ENCODE assay signal across 8 cellular contexts in the genomic region with DNA sequence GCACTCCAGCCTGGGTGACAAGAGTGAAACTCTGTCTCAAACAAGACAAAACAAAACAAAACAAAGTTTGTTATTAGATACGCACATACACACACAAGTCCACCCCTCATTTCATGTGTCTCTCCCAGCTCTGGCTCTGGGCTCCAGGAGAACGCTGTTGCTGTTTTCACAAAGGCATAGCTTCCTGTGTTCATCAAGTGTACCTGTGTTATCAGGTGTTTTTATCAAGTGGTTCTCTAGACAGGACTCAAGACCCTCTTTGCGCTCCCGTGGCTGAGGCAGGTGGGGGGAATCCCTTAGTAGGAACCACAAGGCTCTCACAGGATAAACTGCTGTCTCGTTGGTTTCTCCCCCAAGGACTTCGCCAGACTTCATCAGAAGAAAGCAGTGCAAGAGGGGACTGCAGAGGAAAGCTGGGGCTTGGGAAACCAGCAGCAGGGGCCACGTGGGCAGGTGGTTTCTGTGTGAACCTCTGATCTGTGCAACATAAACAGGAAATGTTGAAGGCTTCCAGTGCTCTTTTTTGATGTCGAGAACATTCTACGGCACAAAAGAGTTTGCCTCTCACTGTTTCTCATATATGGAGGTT. TPM values are rescaled to one million over a fixed set of nuclear protein-coding genes. Genes with fewer than 3 reads are reported as not detected.
DNase-seq lines count a peak whose midpoint lies in the region; ATAC-seq and TF ChIP-seq lines count a peak whose summit lies in the region.

No MANE protein-coding gene starts in this region.

- no peak overlapping the region for H3K4me3 ChIP-seq in gastroesophageal sphincter

- H3K36me3 ChIP-seq in gastroesophageal sphincter, result no peaks in the 10 kb centered on the region

- no peaks in the 10 kb centered on the region for H3K9me3 ChIP-seq in gastroesophageal sphincter

- intact Hi-C loops in natural killer cell (cut with micrococcal nuclease), result no loop called here

- peaks cover 0 to 29% (median 3%) of the 10 kb centered on the region in 3 donors for H3K4me1 ChIP-seq in gastroesophageal sphincter

- no peak overlapping the region for H3K27ac ChIP-seq in gastroesophageal sphincter

- peak; percentile 75 for DNase-seq in activated T-cell treated with anti-CD3 and anti-CD28 coated beads, Interleukin-2, amount 50 U/mL, for 1 hour
- DNase-seq in natural killer cell (peak; percentile 67), retina (no peak), foreskin melanocyte (no peak), NCI-H2171 treated with DMSO at 0.1 percent for 48 hours (lab: John Stamatoyannopoulos, UW) (no peak)

- peak overlapping the region; percentile 95 for H3K27ac Mint-ChIP-seq in natural killer cell

- no peak for TF ChIP-seq POLR2A in gastroesophageal sphincter (IDR thresholded peaks at IDR 0.05)

- peak overlapping the region; percentile 86 for H3K4me3 Mint-ChIP-seq in natural killer cell

- ATAC-seq in GM19023 (IDR thresholded peaks at IDR 0.05; ENCODE audit: unreplicated experiment) (peak; percentile 76), HG03457 (IDR thresholded peaks at IDR 0.05; ENCODE audit: unreplicated experiment) (peak; percentile 41), natural killer cell (peak; percentile 79 to 86 (median 85)), gastroesophageal sphincter (no peak)

- peaks cover 59 to 67% of the 10 kb centered on the region in 2 donors for H3K4me1 Mint-ChIP-seq in natural killer cell

- H3K27me3 ChIP-seq in gastroesophageal sphincter, result no peaks in the 10 kb centered on the region

- H3K27me3 Mint-ChIP-seq in natural killer cell (ENCODE audit: low read depth in 2 of 2), result no peaks in the 10 kb centered on the region

- 79 to 81% methylated on average over 6 to 7 of the region's 9 CpGs for WGBS in gastroesophageal sphincter (ENCODE audit: low coverage in 1 of 2), 2 donors

- no peaks in the 10 kb centered on the region for H3K36me3 Mint-ChIP-seq in natural killer cell

- TF ChIP-seq EP300 in gastroesophageal sphincter (IDR thresholded peaks at IDR 0.05), result no peak

- no peaks in the 10 kb centered on the region for H3K9me3 Mint-ChIP-seq in natural killer cell

- TF ChIP-seq CTCF in natural killer cell (IDR thresholded peaks at IDR 0.05) (no peak), gastroesophageal sphincter (IDR thresholded peaks at IDR 0.05) (no peak)

RNA-seq across cellular contexts. Expression of gene PPP1R2, which starts 6.9 kb away (rescaled TPM):
- total RNA-seq in natural killer cell, result 10 to 100 TPM; 89.8 to 97.3 (median 89.9) TPM
- total RNA-seq in gastroesophageal sphincter, result 100 to 1,000 TPM in 1 of 4 donors, 10 to 100 TPM in 3; 63.1 to 472 (median 80.7) TPM

RNA-seq across cellular contexts. Expression of gene APOD, which starts 33.7 kb away (rescaled TPM):
- total RNA-seq in natural killer cell (not detected), gastroesophageal sphincter (100 to 1,000 TPM; 123 to 541 (median 380) TPM)

Comparison
In these comparisons a context has a peak if more than half of its experiments do, and no peak if none do; other contexts are left out.
1. DNase-seq: peak in activated T-cell treated with anti-CD3 and anti-CD28 coated beads, Interleukin-2, amount 50 U/mL, for 1 hour (single experiment) and natural killer cell (single experiment); none in retina (single experiment), foreskin melanocyte (single experiment) and NCI-H2171 treated with DMSO at 0.1 percent for 48 hours (single experiment).
2. RNA of gene APOD, which starts 33.7 kb away (total RNA-seq): 123 to 541 TPM in gastroesophageal sphincter; not detected in natural killer cell; every median in the first group is over 100 times any median in the second.